Comparison of ENCODE assay signal across 13 cellular contexts in the genomic region with DNA sequence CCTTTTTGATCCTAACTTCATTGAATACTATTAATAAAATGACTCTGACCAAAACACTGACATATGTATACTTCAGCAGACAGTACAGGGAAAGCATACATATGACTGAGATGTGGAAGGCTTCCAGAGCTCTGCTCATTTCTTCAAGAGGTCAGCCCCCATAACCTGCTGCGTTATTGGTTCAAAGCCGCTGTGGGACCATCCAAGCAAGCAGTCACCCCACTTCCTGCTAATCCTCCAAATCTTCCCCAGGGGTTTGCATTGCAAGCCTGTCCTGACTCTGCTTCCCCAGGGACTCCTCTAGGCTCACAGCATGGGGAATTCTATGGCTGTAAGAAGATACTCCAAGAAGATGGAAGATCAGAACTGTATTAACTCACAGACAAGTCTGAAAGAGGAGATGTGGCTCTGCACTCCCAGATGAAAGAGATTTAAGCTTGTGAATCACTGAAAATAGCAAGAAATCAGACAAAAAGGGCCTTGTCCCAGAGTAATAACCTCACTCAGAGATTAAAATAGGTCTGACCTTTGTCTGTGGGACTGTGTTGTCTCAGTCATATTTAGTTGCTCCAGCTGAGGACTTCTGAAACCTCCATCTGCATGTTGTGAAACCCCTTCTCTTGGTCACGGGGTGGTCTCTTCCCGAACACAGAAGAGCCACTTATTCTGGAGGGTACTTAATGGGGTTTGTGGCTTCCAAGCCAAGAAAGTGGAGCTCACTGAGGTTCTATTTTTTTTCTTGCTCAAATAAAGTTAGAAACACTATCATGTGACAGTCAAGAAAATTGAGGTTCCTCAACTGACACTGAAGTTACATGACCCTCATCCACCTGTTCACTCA.
DNase-seq lines count a peak whose midpoint lies in the region; ATAC-seq, FAIRE-seq and TF ChIP-seq lines count a peak whose summit lies in the region.
"Had no signal": no experiment of that assay in that cellular context is flagged by ENCODE, and none has a peak within 500 bp of the region (broad histone marks: within the 10 kb centered on the region; RNA-seq: fewer than 3 reads in every experiment).

No MANE protein-coding gene starts in this region.

- peak in 1 of 2 experiments; percentile 55; a peak in 1 of 4 replicates for TF ChIP-seq EP300 in GM12878 (IDR thresholded peaks at IDR 0.05; ENCODE audit: borderline replicate concordance in 1 of 2, control insufficient read depth in 1 of 2, low read depth in 2 of 2, low read length in 2 of 2)

- intact Hi-C loops in GM12878 (cut with micrococcal nuclease; ENCODE audit: unreplicated experiment): loop anchor here (5.0 kb wide), 2 partner anchors 108 to 123 kb away; no protein-coding TSS in a partner anchor

- no peak for TF ChIP-seq CTCF in GM13977 (IDR thresholded peaks at IDR 0.05; ENCODE audit: extremely low read depth, insufficient read depth, missing control alignments)
- TF ChIP-seq CTCF in GM12878 (IDR thresholded peaks at IDR 0.05 in 2 of 3, conservative IDR thresholded peaks at IDR 0.05 in 1 of 3; ENCODE audit: control insufficient read depth in 2 of 3, extremely low read depth in 1 of 3, insufficient read depth in 1 of 3, low read depth in 3 of 3, low read length in 3 of 3): no peak
- no peak for TF ChIP-seq CTCF in omental fat pad (IDR thresholded peaks at IDR 0.05)

- FAIRE-seq in GM12878 (lab: Jason Lieb, UNC): peak; percentile 59

- peak overlapping the region; percentile 90 for H2AFZ ChIP-seq in GM12878 (ENCODE audit: control insufficient read depth, low read depth, low read length)

- no TSS peak for BruUV-seq in GM12878 (replicated peaks; lab: Mats Ljungman, UMichigan)

- SMC1A ChIA-PET in GM12878 (lab: Charles Lee; ENCODE audit: uncharacterized antibody, unreplicated experiment): interaction anchor here (0.6 to 1.9 kb wide), 23 partner anchors 9 to 447 kb away, joined by 3 to 9 read pairs (median 3); no protein-coding TSS in a partner anchor

- H3K79me2 ChIP-seq in GM12878 (ENCODE audit: control insufficient read depth, insufficient read depth, low read length): no peaks in the 10 kb centered on the region

- DNase-seq in GM13977 (ENCODE audit: low spot score): peak; percentile 60
- peak; percentile 64 for DNase-seq in GM12878 (ENCODE audit: low read depth, low spot score)
- DNase-seq in SW480 (ENCODE audit: low spot score): no peak
- no peak for DNase-seq in activated CD4-positive, alpha-beta T cell treated with anti-CD3 and anti-CD28 coated beads for 4 hours
- no peak for DNase-seq in activated T-cell treated with anti-CD3 and anti-CD28 coated beads, Interleukin-2, amount 50 U/mL, for 48 hours
- no peak for DNase-seq in omental fat pad (ENCODE audit: low spot score)
- DNase-seq: colonic mucosa, COR-L47, NCI-H2029, T-helper 17 cell had no signal

- H3K9ac ChIP-seq in GM12878 (ENCODE audit: control insufficient read depth, insufficient read depth, low read length): peak overlapping the region; percentile 56

- H3K4me2 ChIP-seq in GM12878 (ENCODE audit: control insufficient read depth, insufficient read depth): peak overlapping the region; percentile 66

- H3K4me3 ChIP-seq in GM12878: no peak overlapping the region; the same call in 1 of the 2 replicates
- H3K4me3 ChIP-seq: colonic mucosa, thyroid gland had no signal

- peak; percentile 86 for ATAC-seq in GM19468 (IDR thresholded peaks at IDR 0.05; ENCODE audit: extremely low read depth, unreplicated experiment)
- peak; percentile 86 for ATAC-seq in HG03039 (IDR thresholded peaks at IDR 0.05; ENCODE audit: unreplicated experiment)
- peak; percentile 73 for ATAC-seq in GM12878
- no peak for ATAC-seq in omental fat pad (ENCODE audit: low FRiP score)
- ATAC-seq: T-helper 17 cell had no signal

- in situ Hi-C loops in GM13977 (cut with MboI; ENCODE audit: low pct_unique_long_range_greater_than_20kb, low sequenced_read_pairs, unreplicated experiment): no loop called here
- in situ Hi-C loops in GM12878 (cut with MboI): no loop called here

- CTCF ChIA-PET in GM12878 (lab: Yijun Ruan, JAX): interaction anchor here (0.7 to 1.3 kb wide), 5 partner anchors 10 to 124 kb away, joined by 3 to 5 read pairs (median 4); no protein-coding TSS in a partner anchor

- no peaks in the 10 kb centered on the region for H4K20me1 ChIP-seq in GM12878 (ENCODE audit: control insufficient read depth, insufficient read depth)

- H3K4me1 ChIP-seq in GM12878 (ENCODE audit: control insufficient read depth, insufficient read depth, low read length): peaks cover 26% of the 10 kb centered on the region
- H3K4me1 ChIP-seq: colonic mucosa had no signal

- 2% methylated on average over 4 of the region's 4 CpGs for WGBS in GM12878 (ENCODE audit: insufficient coverage, insufficient replicate concordance, low lambda C conversion rate, missing lambda C conversion rate)

- POLR2A ChIA-PET in GM12878 (lab: Charles Lee): interaction anchor here (0.8 kb wide), 1 partner anchor 113 kb away, joined by 4 read pairs; no protein-coding TSS in a partner anchor

- TF ChIP-seq POLR2A in GM12878 (IDR thresholded peaks at IDR 0.05; ENCODE audit: low read depth, low read length): no peak

- peak overlapping the region; percentile 94 for H3K27ac ChIP-seq in GM12878 (ENCODE audit: control insufficient read depth, insufficient read depth)
- H3K27ac ChIP-seq: colonic mucosa, thyroid gland had no signal

- peaks cover 6% of the 10 kb centered on the region; the same call in 2 of the 3 replicates for H3K9me3 ChIP-seq in GM12878 (replicated peaks; ENCODE audit: control insufficient read depth, insufficient read depth, low read length)
- H3K9me3 ChIP-seq: colonic mucosa, thyroid gland had no signal

- 0 out of 2 replicates have a peak, but pooled peaks have one; percentile 1 for TF ChIP-seq RAD21 in GM12878 (IDR thresholded peaks at IDR 0.05; ENCODE audit: insufficient read depth, low read depth, low read length)

- RAD21 ChIA-PET in GM12878 (lab: Charles Lee; ENCODE audit: unreplicated experiment): interaction anchor here (1.0 to 1.7 kb wide), 12 partner anchors 10 to 126 kb away, joined by 3 to 7 read pairs (median 3); no protein-coding TSS in a partner anchor

- no peaks in the 10 kb centered on the region for H3K36me3 ChIP-seq in GM12878 (ENCODE audit: control insufficient read depth in 2 of 2, insufficient read depth in 2 of 2, low read length in 1 of 2)
- H3K36me3 ChIP-seq: colonic mucosa, thyroid gland had no signal

- H3K27me3 ChIP-seq in GM12878 (replicated peaks in 1 of 2; ENCODE audit: control insufficient read depth in 2 of 2, insufficient read depth in 2 of 2, low read length in 1 of 2): no peaks in the 10 kb centered on the region
- H3K27me3 ChIP-seq: colonic mucosa, thyroid gland had no signal

TF ChIP-seq in GM12878, 131 proteins besides CTCF, POLR2A, EP300 and RAD21 (continues in another document):
- TF ChIP-seq NFIC (IDR thresholded peaks at IDR 0.05; ENCODE audit: low read depth, low read length) (peak; percentile 88), BHLHE40 (IDR thresholded peaks at IDR 0.05; ENCODE audit: borderline replicate concordance in 1 of 2, low read depth in 2 of 2, low read length in 1 of 2) (0 out of 4 replicates have a peak, but pooled peaks of 1 of the 2 experiments have one; percentile 16), SMAD5 (IDR thresholded peaks at IDR 0.05; ENCODE audit: low read depth) (no peak), MEF2A (IDR thresholded peaks at IDR 0.05; ENCODE audit: insufficient read depth, low read depth, low read length) (peak; percentile 87), MEF2B (IDR thresholded peaks at IDR 0.05; ENCODE audit: partially characterized antibody, poor library complexity, severe bottlenecking) (peak; percentile 78), RAD51 (IDR thresholded peaks at IDR 0.05) (peak; percentile 59), ASH2L (IDR thresholded peaks at IDR 0.05; ENCODE audit: borderline replicate concordance, low read depth) (0 out of 2 replicates have a peak, but pooled peaks have one; percentile 31), ATF7 (IDR thresholded peaks at IDR 0.05; ENCODE audit: low read depth) (peak; percentile 33; the same call in 1 of the 2 replicates), POU2F2 (IDR thresholded peaks at IDR 0.05; ENCODE audit: borderline replicate concordance, low read depth, low read length) (no peak), RUNX3 (IDR thresholded peaks at IDR 0.05; ENCODE audit: low read length) (peak; percentile 82), ZBED1 (IDR thresholded peaks at IDR 0.05; ENCODE audit: borderline replicate concordance) (peak; percentile 82)
- TF ChIP-seq, protein P1, sequence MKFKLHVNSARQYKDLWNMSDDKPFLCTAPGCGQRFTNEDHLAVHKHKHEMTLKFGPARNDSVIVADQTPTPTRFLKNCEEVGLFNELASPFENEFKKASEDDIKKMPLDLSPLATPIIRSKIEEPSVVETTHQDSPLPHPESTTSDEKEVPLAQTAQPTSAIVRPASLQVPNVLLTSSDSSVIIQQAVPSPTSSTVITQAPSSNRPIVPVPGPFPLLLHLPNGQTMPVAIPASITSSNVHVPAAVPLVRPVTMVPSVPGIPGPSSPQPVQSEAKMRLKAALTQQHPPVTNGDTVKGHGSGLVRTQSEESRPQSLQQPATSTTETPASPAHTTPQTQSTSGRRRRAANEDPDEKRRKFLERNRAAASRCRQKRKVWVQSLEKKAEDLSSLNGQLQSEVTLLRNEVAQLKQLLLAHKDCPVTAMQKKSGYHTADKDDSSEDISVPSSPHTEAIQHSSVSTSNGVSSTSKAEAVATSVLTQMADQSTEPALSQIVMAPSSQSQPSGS (IDR thresholded peaks at IDR 0.05; ENCODE audit: low read length): peak; percentile 66

Comparison
In these comparisons a context has a peak if more than half of its experiments do, and no peak if none do; other contexts are left out.
1. DNase-seq: peak in GM13977 (single experiment) and GM12878 (single experiment); none in SW480 (single experiment), activated CD4-positive, alpha-beta T cell treated with anti-CD3 and anti-CD28 coated beads for 4 hours (0 of 2), activated T-cell treated with anti-CD3 and anti-CD28 coated beads, Interleukin-2, amount 50 U/mL, for 48 hours (0 of 2) and omental fat pad (single experiment).